ENCODE assay signal across 17 cellular contexts in genomic region chr9:76605271-76605670, GRCh38.
A peak's percentile ranks its signal among the peaks of the same experiment; 100 is the strongest.
DNase-seq lines count a peak whose midpoint lies in the region; ATAC-seq and TF ChIP-seq lines count a peak whose summit lies in the region.
"Had no signal": no experiment of that assay in that cellular context is flagged by ENCODE, and none has a peak within 500 bp of the region (broad histone marks: within the 10 kb centered on the region; RNA-seq: fewer than 3 reads in every experiment).

No MANE protein-coding gene starts in this region.

- no peaks in the 10 kb centered on the region for H3K9me3 Mint-ChIP-seq in memory B cell
- H3K9me3 Mint-ChIP-seq: central memory CD8-positive, alpha-beta T cell; natural killer cell treated with Interleukin-12 subunit alpha and Interleukin-12 subunit beta and Interleukin-15 and Interleukin-18, amount 100 ng/mL, for 72 hours; stimulated activated naive CD8-positive, alpha-beta T cell treated with anti-CD3 and anti-CD28 coated beads, Interleukin-15, Interleukin-2, amounts not matched to agents 100 ng/mL and 50 ng/mL, for 24 hours had no signal

- WGBS in right lobe of liver (ENCODE audit: insufficient coverage, low coverage, low lambda C conversion rate, missing lambda C conversion rate): 45% methylated on average over 3 of the region's 3 CpGs

- no peaks in the 10 kb centered on the region for H3K9me3 ChIP-seq in right lobe of liver
- H3K9me3 ChIP-seq: Peyer's patch had no signal

- H3K27ac ChIP-seq in brain microvascular endothelial cell (no peak overlapping the region), right lobe of liver (no peak overlapping the region)
- H3K27ac ChIP-seq: Peyer's patch had no signal

- H3K4me3 ChIP-seq in brain microvascular endothelial cell (ENCODE audit: low read depth, low read length): no peak overlapping the region
- H3K4me3 ChIP-seq in right lobe of liver: no peak overlapping the region
- H3K4me3 ChIP-seq: Peyer's patch had no signal

- TF ChIP-seq CTCF in brain microvascular endothelial cell (IDR thresholded peaks at IDR 0.05; ENCODE audit: low read depth, low read length, missing control alignments): no peak
- no peak for TF ChIP-seq CTCF in right lobe of liver (IDR thresholded peaks at IDR 0.05)

- peak; percentile 90 for ATAC-seq in GM18907 (IDR thresholded peaks at IDR 0.05; ENCODE audit: unreplicated experiment)
- ATAC-seq in GM21717 (IDR thresholded peaks at IDR 0.05; ENCODE audit: unreplicated experiment): peak; percentile 94
- ATAC-seq in HG03280 (IDR thresholded peaks at IDR 0.05; ENCODE audit: unreplicated experiment): peak; percentile 80
- peak; percentile 96 for ATAC-seq in memory B cell (ENCODE audit: low read depth)
- no peak for ATAC-seq in left ventricle myocardium superior
- ATAC-seq in right lobe of liver: no peak
- ATAC-seq: natural killer cell treated with Interleukin-12 subunit alpha and Interleukin-12 subunit beta and Interleukin-15 and Interleukin-18, amount 100 ng/mL, for 72 hours had no signal

- intact Hi-C loops in left ventricle myocardium superior (cut with micrococcal nuclease): no loop called here
- intact Hi-C loops in right lobe of liver (cut with DNase I): no loop called here

- no peak overlapping the region for H3K27ac Mint-ChIP-seq in memory B cell
- H3K27ac Mint-ChIP-seq: natural killer cell treated with Interleukin-12 subunit alpha and Interleukin-12 subunit beta and Interleukin-15 and Interleukin-18, amount 100 ng/mL, for 72 hours; stimulated activated naive CD8-positive, alpha-beta T cell treated with anti-CD3 and anti-CD28 coated beads, Interleukin-15, Interleukin-2, amounts not matched to agents 100 ng/mL and 50 ng/mL, for 24 hours had no signal

- peaks cover 5% of the 10 kb centered on the region for H3K27me3 Mint-ChIP-seq in memory B cell
- H3K27me3 Mint-ChIP-seq: central memory CD8-positive, alpha-beta T cell; natural killer cell treated with Interleukin-12 subunit alpha and Interleukin-12 subunit beta and Interleukin-15 and Interleukin-18, amount 100 ng/mL, for 72 hours had no signal

- H3K4me1 Mint-ChIP-seq in memory B cell: peaks cover 5% of the 10 kb centered on the region
- H3K4me1 Mint-ChIP-seq: central memory CD8-positive, alpha-beta T cell had no signal

- no peaks in the 10 kb centered on the region for H3K36me3 Mint-ChIP-seq in memory B cell
- H3K36me3 Mint-ChIP-seq: natural killer cell treated with Interleukin-12 subunit alpha and Interleukin-12 subunit beta and Interleukin-15 and Interleukin-18, amount 100 ng/mL, for 72 hours had no signal

- no peak overlapping the region for H3K4me3 Mint-ChIP-seq in memory B cell
- H3K4me3 Mint-ChIP-seq: central memory CD8-positive, alpha-beta T cell; natural killer cell treated with Interleukin-12 subunit alpha and Interleukin-12 subunit beta and Interleukin-15 and Interleukin-18, amount 100 ng/mL, for 72 hours; stimulated activated naive CD8-positive, alpha-beta T cell treated with anti-CD3 and anti-CD28 coated beads, Interleukin-15, Interleukin-2, amounts not matched to agents 100 ng/mL and 50 ng/mL, for 24 hours had no signal

- H3K27me3 ChIP-seq in brain microvascular endothelial cell (replicated peaks): no peaks in the 10 kb centered on the region
- H3K27me3 ChIP-seq in right lobe of liver: no peaks in the 10 kb centered on the region
- H3K27me3 ChIP-seq: Peyer's patch had no signal

- no peaks in the 10 kb centered on the region for H3K4me1 ChIP-seq in right lobe of liver

- TF ChIP-seq POLR2A in right lobe of liver (IDR thresholded peaks at IDR 0.05): no peak

- peak in 1 of 2 donors; percentile 7 for DNase-seq in memory B cell (ENCODE audit: low spot score in 2 of 2)
- no peak for DNase-seq in brain microvascular endothelial cell
- no peak for DNase-seq in left ventricle myocardium superior
- DNase-seq in right lobe of liver: no peak
- no peak for DNase-seq in SHP77 treated with DMSO at 0.1 percent for 48 hours (lab: John Stamatoyannopoulos, UW)
- DNase-seq: activated CD4-positive, CD25-positive, alpha-beta regulatory T cell; activated naive CD4-positive, alpha-beta T cell; DMS53; NCI-H187 treated with DMSO at 0.1 percent for 48 hours; Peyer's patch; stimulated activated CD4-positive, alpha-beta T cell treated with anti-CD3 and anti-CD28 coated beads, Interleukin-15, amount 100 ng/mL, for 24 hours had no signal

- H3K36me3 ChIP-seq in brain microvascular endothelial cell (replicated peaks) (no peaks in the 10 kb centered on the region), right lobe of liver (no peaks in the 10 kb centered on the region)
- H3K36me3 ChIP-seq: Peyer's patch had no signal

- in situ Hi-C loops in brain microvascular endothelial cell (cut with HindIII; ENCODE audit: low pct_ligation_motif_present, low sequenced_read_pairs): no loop called here

Comparison
In these comparisons a context has a peak if more than half of its experiments do, and no peak if none do; other contexts are left out.
1. ATAC-seq: peak in GM18907 (single experiment), GM21717 (single experiment), HG03280 (single experiment) and memory B cell (single experiment); none in left ventricle myocardium superior (single experiment) and right lobe of liver (0 of 4).